ENCODE assay signal across 16 cellular contexts in the genomic region with DNA sequence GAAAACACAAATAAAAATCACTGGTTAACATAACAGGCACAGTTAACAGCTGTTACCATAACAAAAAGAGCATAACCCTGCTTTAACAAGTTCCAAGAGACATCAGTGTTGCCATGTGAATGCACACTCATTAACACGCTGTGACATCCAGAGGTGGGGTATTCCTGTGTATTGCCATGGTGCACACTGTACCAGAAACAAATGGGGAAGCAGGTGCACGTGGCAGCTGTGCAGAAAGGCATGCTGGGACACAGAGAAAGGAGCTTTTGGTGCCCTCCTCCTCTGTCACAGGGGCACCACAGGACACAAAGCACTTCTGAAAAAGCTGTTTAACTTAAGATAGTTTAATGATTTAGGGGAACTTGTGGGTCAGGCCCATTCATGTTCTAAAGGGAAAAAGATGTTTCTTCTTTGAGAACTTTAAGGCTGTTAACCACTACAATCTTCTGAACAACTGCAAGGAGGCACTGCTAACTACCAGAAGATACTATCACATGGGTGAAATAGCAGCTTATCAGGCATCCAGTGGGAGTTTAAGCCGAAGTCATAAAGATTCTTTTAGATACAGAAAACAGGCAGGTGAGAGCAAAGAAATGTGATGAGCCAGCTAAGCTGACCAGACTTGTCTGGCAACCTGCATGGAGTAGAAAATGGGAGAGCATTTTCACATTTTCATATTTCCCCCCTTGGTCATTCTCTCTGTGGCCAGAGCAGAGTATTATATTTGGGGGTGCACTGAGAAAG. TPM values are rescaled to one million over a fixed set of nuclear protein-coding genes. Genes with fewer than 3 reads are reported as not detected.
DNase-seq lines count a peak whose midpoint lies in the region; TF ChIP-seq lines count a peak whose summit lies in the region.
"Had no signal": no experiment of that assay in that cellular context is flagged by ENCODE, and none has a peak within 500 bp of the region (broad histone marks: within the 10 kb centered on the region; RNA-seq: fewer than 3 reads in every experiment).

No MANE protein-coding gene starts in this region.

- H3K36me3 ChIP-seq in HEK293 (ENCODE audit: control insufficient read depth in 2 of 2, insufficient read depth in 1 of 2, low read length in 2 of 2) (peaks cover 7 to 57% of the 10 kb centered on the region in 2 experiments), OCI-LY3 (replicated peaks; ENCODE audit: low read depth, low read length) (peaks cover 7% of the 10 kb centered on the region), mesenchymal stem cell (ENCODE audit: control insufficient read depth in 1 of 2, insufficient read depth in 2 of 2, low read depth in 1 of 2, low read length in 2 of 2) (peaks cover 27 to 44% of the 10 kb centered on the region in 2 experiments)

- H3K4me3 ChIP-seq in HEK293 (ENCODE audit: low read depth, low read length) = no peak overlapping the region
- H3K4me3 ChIP-seq in OCI-LY3 (ENCODE audit: low read length) = no peak overlapping the region
- H3K4me3 ChIP-seq in mesenchymal stem cell (ENCODE audit: insufficient read depth in 1 of 2, low read depth in 1 of 2, low read length in 2 of 2) = no peak overlapping the region
- H3K4me3 ChIP-seq: body of pancreas had no signal

- no peak overlapping the region for H4K8ac ChIP-seq in mesenchymal stem cell (ENCODE audit: low read length)

- no peak overlapping the region for H2BK12ac ChIP-seq in mesenchymal stem cell (ENCODE audit: low read length in 2 of 2)

- no peak overlapping the region for H2AFZ ChIP-seq in OCI-LY3 (ENCODE audit: low read depth, low read length)
- peak overlapping the region; percentile 14 for H2AFZ ChIP-seq in mesenchymal stem cell (ENCODE audit: low read depth, low read length)
- H2AFZ ChIP-seq: parathyroid adenoma had no signal

- peaks cover 15% of the 10 kb centered on the region for H3K79me1 ChIP-seq in mesenchymal stem cell (replicated peaks; ENCODE audit: low read length, poor library complexity, severe bottlenecking)

- H3K27me3 ChIP-seq in OCI-LY3 (ENCODE audit: low read depth, low read length) (no peaks in the 10 kb centered on the region), mesenchymal stem cell (ENCODE audit: control insufficient read depth in 1 of 2, insufficient read depth in 1 of 2, low read length in 2 of 2) (no peaks in the 10 kb centered on the region)
- H3K27me3 ChIP-seq: body of pancreas had no signal

- no peak overlapping the region for H4K91ac ChIP-seq in mesenchymal stem cell (ENCODE audit: low read length)

- H3K18ac ChIP-seq in mesenchymal stem cell (ENCODE audit: low read depth in 1 of 2, low read length in 2 of 2) = no peak overlapping the region

- peak overlapping the region; percentile 5; the same call in 1 of the 2 replicates for H3K27ac ChIP-seq in 22Rv1
- H3K27ac ChIP-seq in HEK293 (ENCODE audit: extremely low read depth, low read depth, low read length) = no peak overlapping the region
- peak overlapping the region; percentile 23; the same call in 1 of the 2 replicates for H3K27ac ChIP-seq in OCI-LY3 (ENCODE audit: low read length)
- no peak overlapping the region for H3K27ac ChIP-seq in mesenchymal stem cell (ENCODE audit: low read length, poor library complexity, severe bottlenecking)
- H3K27ac ChIP-seq: parathyroid adenoma, RWPE1 had no signal

- H3K79me2 ChIP-seq in OCI-LY3 (ENCODE audit: low read length) = no peaks in the 10 kb centered on the region
- H3K79me2 ChIP-seq: parathyroid adenoma had no signal

- H3K4me2 ChIP-seq in OCI-LY3 (ENCODE audit: low read length) (no peak overlapping the region), mesenchymal stem cell (ENCODE audit: low read length, poor library complexity, severe bottlenecking) (no peak overlapping the region)

- no peak for TF ChIP-seq CTCF in 22Rv1 (IDR thresholded peaks at IDR 0.05)
- TF ChIP-seq CTCF in HEK293 (tag by site-specific recombination; IDR thresholded peaks at IDR 0.05) = no peak
- TF ChIP-seq CTCF in OCI-LY3 (IDR thresholded peaks at IDR 0.05; ENCODE audit: low read depth, low read length) = no peak

- H3K14ac ChIP-seq in mesenchymal stem cell (ENCODE audit: low read length in 2 of 2) = no peak overlapping the region

- no peak overlapping the region for H3K4ac ChIP-seq in mesenchymal stem cell (ENCODE audit: low read depth in 1 of 2, low read length in 2 of 2)

- DNase-seq in mesenchymal stem cell (no peak), AG08395 (ENCODE audit: low spot score) (no peak), T-helper 9 cell (no peak), NCI-H2227 treated with DMSO at 0.1 percent for 48 hours (lab: John Stamatoyannopoulos, UW) (no peak)
- DNase-seq in effector CD4-positive, alpha-beta T cell = no peak
- DNase-seq: activated CD4-positive, alpha-beta memory T cell treated with anti-CD3 and anti-CD28 coated beads, Interleukin-2, amount 10 ng/mL, durations not matched to agents 7 days and 5 days; HFFc6; mesendoderm; NCI-H510A treated with DMSO at 0.1 percent for 48 hours; T1000 had no signal

- H3K9me3 ChIP-seq in HEK293 (ENCODE audit: control insufficient read depth, insufficient read depth, low read depth, low read length) = no peaks in the 10 kb centered on the region
- H3K9me3 ChIP-seq in OCI-LY3 (ENCODE audit: insufficient read depth, low read length) = no peaks in the 10 kb centered on the region
- no peaks in the 10 kb centered on the region for H3K9me3 ChIP-seq in mesenchymal stem cell (ENCODE audit: control insufficient read depth, low read length)
- H3K9me3 ChIP-seq: body of pancreas had no signal

- H3K23ac ChIP-seq in mesenchymal stem cell (ENCODE audit: low read length in 2 of 2) = no peak overlapping the region

- WGBS in mesenchymal stem cell = 91% methylated on average over 3 of the region's 3 CpGs

- no peaks in the 10 kb centered on the region for H4K20me1 ChIP-seq in OCI-LY3 (ENCODE audit: insufficient read depth, low read length)

- H2AK5ac ChIP-seq in mesenchymal stem cell (ENCODE audit: low read length, severe bottlenecking) = no peak overlapping the region

- CTCF ChIA-PET in HEK293 (lab: Yijun Ruan, JAX) = interaction anchor here (0.7 to 4.8 kb wide), 5 partner anchors 13 to 382 kb away, joined by 3 to 86 read pairs (median 4); no protein-coding TSS in a partner anchor

- H3K9ac ChIP-seq in OCI-LY3 (ENCODE audit: low read length) (no peak overlapping the region), mesenchymal stem cell (ENCODE audit: low read length) (no peak overlapping the region)
- H3K9ac ChIP-seq: parathyroid adenoma had no signal

- H2BK15ac ChIP-seq in mesenchymal stem cell (ENCODE audit: low read depth, poor library complexity, severe bottlenecking) = no peak overlapping the region

- no peak overlapping the region for H2BK120ac ChIP-seq in mesenchymal stem cell (ENCODE audit: low read depth, low read length)

- H3K4me1 ChIP-seq in HEK293 (ENCODE audit: control insufficient read depth, insufficient read depth, low read length) (no peaks in the 10 kb centered on the region), OCI-LY3 (ENCODE audit: low read length) (peaks cover 10% of the 10 kb centered on the region), mesenchymal stem cell (ENCODE audit: control insufficient read depth, insufficient read depth, low read depth, low read length) (peaks cover 17% of the 10 kb centered on the region)
- H3K4me1 ChIP-seq: parathyroid adenoma had no signal

- no peak overlapping the region for H2BK5ac ChIP-seq in mesenchymal stem cell (ENCODE audit: low read depth, low read length, poor library complexity, severe bottlenecking)

- POLR2A ChIA-PET in HEK293 (lab: Yijun Ruan, JAX) = no interaction called here

TF ChIP-seq in HEK293, 187 proteins besides CTCF, POLR2A, EP300 and RAD21:
- 0 out of 2 replicates have a peak, but pooled peaks have one; percentile 26 for TF ChIP-seq PRDM6 (tag by site-specific recombination; IDR thresholded peaks at IDR 0.05)
- no peak for TF ChIP-seq OSR2 (tag by site-specific recombination; IDR thresholded peaks at IDR 0.05)

RNA-seq across cellular contexts. Expression of gene GOLPH3, which starts 56.4 kb away (rescaled TPM):
- 85.7 TPM for polyA plus RNA-seq in mesenchymal stem cell (2013, experiment 1 of 2)
- polyA plus RNA-seq in mesenchymal stem cell (2013, experiment 2 of 2) = 89.2 TPM

Comparison
In these comparisons a context has a peak if more than half of its experiments do, and no peak if none do; other contexts are left out.
1. H3K27ac ChIP-seq: peak in 22Rv1 (single experiment) and OCI-LY3 (single experiment); none in HEK293 (single experiment) and mesenchymal stem cell (single experiment).